ENCODE assay signal across 11 cellular contexts in the genomic region with DNA sequence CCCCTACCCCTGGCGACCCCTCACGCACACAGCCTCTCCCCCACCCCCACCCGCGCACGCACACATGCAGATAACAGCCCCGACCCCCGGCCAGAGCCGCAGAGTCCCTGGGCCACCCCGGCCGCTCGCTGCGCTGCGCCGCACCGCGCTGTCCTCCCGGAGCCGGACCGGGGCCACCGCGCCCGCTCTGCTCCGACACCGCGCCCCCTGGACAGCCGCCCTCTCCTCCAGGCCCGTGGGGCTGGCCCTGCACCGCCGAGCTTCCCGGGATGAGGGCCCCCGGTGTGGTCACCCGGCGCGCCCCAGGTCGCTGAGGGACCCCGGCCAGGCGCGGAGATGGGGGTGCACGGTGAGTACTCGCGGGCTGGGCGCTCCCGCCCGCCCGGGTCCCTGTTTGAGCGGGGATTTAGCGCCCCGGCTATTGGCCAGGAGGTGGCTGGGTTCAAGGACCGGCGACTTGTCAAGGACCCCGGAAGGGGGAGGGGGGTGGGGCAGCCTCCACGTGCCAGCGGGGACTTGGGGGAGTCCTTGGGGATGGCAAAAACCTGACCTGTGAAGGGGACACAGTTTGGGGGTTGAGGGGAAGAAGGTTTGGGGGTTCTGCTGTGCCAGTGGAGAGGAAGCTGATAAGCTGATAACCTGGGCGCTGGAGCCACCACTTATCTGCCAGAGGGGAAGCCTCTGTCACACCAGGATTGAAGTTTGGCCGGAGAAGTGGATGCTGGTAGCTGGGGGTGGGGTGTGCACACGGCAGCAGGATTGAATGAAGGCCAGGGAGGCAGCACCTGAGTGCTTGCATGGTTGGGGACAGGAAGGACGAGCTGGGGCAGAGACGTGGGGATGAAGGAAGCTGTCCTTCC. TPM values are rescaled to one million over a fixed set of nuclear protein-coding genes. Genes with fewer than 3 reads are reported as not detected.
DNase-seq lines count a peak whose midpoint lies in the region; ATAC-seq, FAIRE-seq and TF ChIP-seq lines count a peak whose summit lies in the region.
"Had no signal": no experiment of that assay in that cellular context is flagged by ENCODE, and none has a peak within 500 bp of the region (broad histone marks: within the 10 kb centered on the region; RNA-seq: fewer than 3 reads in every experiment).

No MANE protein-coding gene starts in this region.

- no peaks in the 10 kb centered on the region for H4K20me1 ChIP-seq in astrocyte (ENCODE audit: insufficient read depth, low read length)

- CTCF ChIA-PET in AG04449 (lab: Yijun Ruan, JAX): interaction anchor here (0.8 to 6.9 kb wide), 13 partner anchors 9 to 338 kb away, joined by 3 to 116 read pairs (median 5); partner anchors contain the start of genes POP7 and SLC12A9

- no peak for FAIRE-seq in astrocyte (lab: Jason Lieb, UNC)

- POLR2A ChIA-PET in AG04449 (lab: Yijun Ruan, JAX): interaction anchor here (0.7 to 0.8 kb wide), 2 partner anchors 9 to 15 kb away, joined by 3 read pairs; partner anchors contain the start of gene POP7

- H3K9me3 ChIP-seq in astrocyte (ENCODE audit: insufficient read depth, low read depth, low read length): peaks cover 5% of the 10 kb centered on the region
- H3K9me3 ChIP-seq in liver (ENCODE audit: control insufficient read depth in 4 of 4, low read length in 3 of 4): no peaks in the 10 kb centered on the region

- no peak overlapping the region for H2AFZ ChIP-seq in astrocyte (ENCODE audit: low read depth, low read length)

- peaks cover 52% of the 10 kb centered on the region for H3K27me3 Mint-ChIP-seq in astrocyte (ENCODE audit: low read depth, unreplicated experiment)
- H3K27me3 Mint-ChIP-seq in activated T-cell treated with anti-CD3 and anti-CD28 coated beads, Interleukin-2, amount 50 U/mL, for 24 hours: peaks cover 50% of the 10 kb centered on the region

- H3K9ac ChIP-seq in astrocyte (ENCODE audit: low read length) (no peak overlapping the region), liver (ENCODE audit: low read depth in 1 of 2, low read length in 2 of 2) (peak overlapping the region; percentile 46 to 67)

- H3K4me1 ChIP-seq in astrocyte (ENCODE audit: insufficient read depth, low read length) (peaks cover 3% of the 10 kb centered on the region), liver (ENCODE audit: control insufficient read depth in 4 of 4, insufficient read depth in 4 of 4, low read length in 3 of 4) (peaks cover 9 to 62% (median 46%) of the 10 kb centered on the region in 4 donors)

- H3K36me3 ChIP-seq in astrocyte (ENCODE audit: insufficient read depth, low read length): no peaks in the 10 kb centered on the region
- no peaks in the 10 kb centered on the region for H3K36me3 ChIP-seq in liver (ENCODE audit: control insufficient read depth in 4 of 4, insufficient read depth in 3 of 4, low read depth in 1 of 4, low read length in 3 of 4)

- H3K27ac ChIP-seq in astrocyte (ENCODE audit: low read depth, low read length): no peak overlapping the region
- H3K27ac ChIP-seq in liver (ENCODE audit: low read depth in 1 of 2, low read length in 2 of 2): peak overlapping the region; percentile 82 to 93
- H3K27ac ChIP-seq: epithelial cell of prostate had no signal

- H3K4me3 ChIP-seq in AG04449 (ENCODE audit: low read depth, low read length) (peak overlapping the region; percentile 23), astrocyte (ENCODE audit: insufficient read depth, low read depth, low read length) (no peak overlapping the region), liver (ENCODE audit: low read depth in 1 of 3, low read length in 3 of 3) (peak overlapping the region in 2 of 3 donors; percentile 32 to 69)

- peak overlapping the region; percentile 27 for H3K4me3 Mint-ChIP-seq in astrocyte (ENCODE audit: unreplicated experiment)
- no peak overlapping the region for H3K4me3 Mint-ChIP-seq in activated T-cell treated with anti-CD3 and anti-CD28 coated beads, Interleukin-2, amount 50 U/mL, for 24 hours
- H3K4me3 Mint-ChIP-seq: activated T-cell treated with anti-CD3 and anti-CD28 coated beads, Interleukin-2, amount 50 U/mL, for 4 hours; stimulated activated naive B cell treated with anti-CD40 and anti-IgM and Interleukin-4, amounts not matched to agents 10 μg/mL and 1 μg/mL and 100 μg/mL, for 72 hours had no signal

- H3K27me3 ChIP-seq in astrocyte (ENCODE audit: insufficient read depth, low read length): peaks cover 36% of the 10 kb centered on the region
- no peaks in the 10 kb centered on the region for H3K27me3 ChIP-seq in liver (ENCODE audit: control insufficient read depth in 4 of 4, insufficient read depth in 4 of 4, low read length in 3 of 4)

- peak overlapping the region; percentile 46 for H3K4me2 ChIP-seq in astrocyte (ENCODE audit: low read length)

- H3K4me1 Mint-ChIP-seq in astrocyte (ENCODE audit: low read depth, unreplicated experiment): no peaks in the 10 kb centered on the region
- peaks cover 2% of the 10 kb centered on the region for H3K4me1 Mint-ChIP-seq in activated T-cell treated with anti-CD3 and anti-CD28 coated beads, Interleukin-2, amount 50 U/mL, for 24 hours (ENCODE audit: low read depth)

- no peaks in the 10 kb centered on the region for H3K79me2 ChIP-seq in astrocyte (ENCODE audit: insufficient read depth, low read length)

- WGBS in liver: 3% methylated on average over 58 of the region's 58 CpGs

- H3K27ac Mint-ChIP-seq in astrocyte (ENCODE audit: unreplicated experiment): no peak overlapping the region
- H3K27ac Mint-ChIP-seq in activated T-cell treated with anti-CD3 and anti-CD28 coated beads, Interleukin-2, amount 50 U/mL, for 24 hours: no peak overlapping the region
- H3K27ac Mint-ChIP-seq: stimulated activated naive B cell treated with anti-CD40 and anti-IgM and Interleukin-4, amounts not matched to agents 10 μg/mL and 1 μg/mL and 100 μg/mL, for 72 hours had no signal

- ATAC-seq in HG02678 (IDR thresholded peaks at IDR 0.05; ENCODE audit: unreplicated experiment): no peak
- ATAC-seq: stimulated activated naive B cell treated with anti-CD40 and anti-IgM and Interleukin-4, amounts not matched to agents 10 μg/mL and 1 μg/mL and 100 μg/mL, for 72 hours had no signal

- TF ChIP-seq RAD21 in liver (IDR thresholded peaks at IDR 0.05): peak in 1 of 2 donors; percentile 6

- peaks cover 15% of the 10 kb centered on the region for H3K9me3 Mint-ChIP-seq in astrocyte (ENCODE audit: unreplicated experiment)
- H3K9me3 Mint-ChIP-seq in activated T-cell treated with anti-CD3 and anti-CD28 coated beads, Interleukin-2, amount 50 U/mL, for 24 hours: peaks cover 5% of the 10 kb centered on the region

- DNase-seq in AG04449 (ENCODE audit: low read depth, low spot score) (no peak), astrocyte (ENCODE audit: low read depth) (no peak), NCI-H1436 (lab: John Stamatoyannopoulos, UW) (no peak)
- no peak for DNase-seq in activated T-cell treated with anti-CD3 and anti-CD28 coated beads, Interleukin-2, amount 50 U/mL, for 24 hours
- DNase-seq: activated T-cell treated with anti-CD3 and anti-CD28 coated beads, Interleukin-2, amount 50 U/mL, for 4 hours; NCI-H1092; SHP77 treated with DMSO at 0.1 percent for 48 hours; stimulated activated naive B cell treated with anti-CD40 and anti-IgM and Interleukin-4, amounts not matched to agents 10 μg/mL and 1 μg/mL and 100 μg/mL, for 72 hours had no signal

- H3K36me3 Mint-ChIP-seq in astrocyte (ENCODE audit: low read depth, unreplicated experiment): peaks cover 5% of the 10 kb centered on the region
- no peaks in the 10 kb centered on the region for H3K36me3 Mint-ChIP-seq in activated T-cell treated with anti-CD3 and anti-CD28 coated beads, Interleukin-2, amount 50 U/mL, for 24 hours (ENCODE audit: low read depth)

- TF ChIP-seq CTCF in AG04449 (IDR thresholded peaks at IDR 0.05; ENCODE audit: insufficient read depth, low read length, missing control alignments): no peak
- TF ChIP-seq CTCF in astrocyte (IDR thresholded peaks at IDR 0.05; ENCODE audit: insufficient read depth, low read depth, low read length): no peak
- no peak for TF ChIP-seq CTCF in liver (IDR thresholded peaks at IDR 0.05; ENCODE audit: low read depth, low read length, missing input control)

TF ChIP-seq in liver, 16 proteins besides CTCF, POLR2A, EP300 and RAD21 (continues in another document):
- TF ChIP-seq RXRA (IDR thresholded peaks at IDR 0.05) (peak in 1 of 2 donors; percentile 79), HNF4A (conservative IDR thresholded peaks at IDR 0.05) (peak; percentile 7 to 63), EGR1 (IDR thresholded peaks at IDR 0.05; ENCODE audit: low read depth in 2 of 2) (no peak), HNF4G (IDR thresholded peaks at IDR 0.05) (no peak), GABPA (IDR thresholded peaks at IDR 0.05 in 1 of 2, conservative IDR thresholded peaks at IDR 0.05 in 1 of 2) (no peak), SP1 (IDR thresholded peaks at IDR 0.05) (peak; percentile 40)
- TF ChIP-seq, protein P1, sequence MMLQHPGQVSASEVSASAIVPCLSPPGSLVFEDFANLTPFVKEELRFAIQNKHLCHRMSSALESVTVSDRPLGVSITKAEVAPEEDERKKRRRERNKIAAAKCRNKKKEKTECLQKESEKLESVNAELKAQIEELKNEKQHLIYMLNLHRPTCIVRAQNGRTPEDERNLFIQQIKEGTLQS (IDR thresholded peaks at IDR 0.05): no peak
- TF ChIP-seq, protein P2, sequence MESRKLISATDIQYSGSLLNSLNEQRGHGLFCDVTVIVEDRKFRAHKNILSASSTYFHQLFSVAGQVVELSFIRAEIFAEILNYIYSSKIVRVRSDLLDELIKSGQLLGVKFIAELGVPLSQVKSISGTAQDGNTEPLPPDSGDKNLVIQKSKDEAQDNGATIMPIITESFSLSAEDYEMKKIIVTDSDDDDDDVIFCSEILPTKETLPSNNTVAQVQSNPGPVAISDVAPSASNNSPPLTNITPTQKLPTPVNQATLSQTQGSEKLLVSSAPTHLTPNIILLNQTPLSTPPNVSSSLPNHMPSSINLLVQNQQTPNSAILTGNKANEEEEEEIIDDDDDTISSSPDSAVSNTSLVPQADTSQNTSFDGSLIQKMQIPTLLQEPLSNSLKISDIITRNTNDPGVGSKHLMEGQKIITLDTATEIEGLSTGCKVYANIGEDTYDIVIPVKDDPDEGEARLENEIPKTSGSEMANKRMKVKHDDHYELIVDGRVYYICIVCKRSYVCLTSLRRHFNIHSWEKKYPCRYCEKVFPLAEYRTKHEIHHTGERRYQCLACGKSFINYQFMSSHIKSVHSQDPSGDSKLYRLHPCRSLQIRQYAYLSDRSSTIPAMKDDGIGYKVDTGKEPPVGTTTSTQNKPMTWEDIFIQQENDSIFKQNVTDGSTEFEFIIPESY (IDR thresholded peaks at IDR 0.05): peak; percentile 45

RNA-seq across cellular contexts. Expression of gene EPO, which starts 0.6 kb away (rescaled TPM):
- total RNA-seq in astrocyte (not detected in 2 replicates), liver (1 to 10 TPM; 1.3 to 1.5 TPM)
- polyA plus RNA-seq in liver: 10 to 100 TPM in 1 of 2 donors, 1 to 10 TPM in 1; 5.3 to 22.9 TPM
- total RNA-seq: activated T-cell treated with anti-CD3 and anti-CD28 coated beads, Interleukin-2, amount 50 U/mL, for 4 hours had no signal

RNA-seq across cellular contexts. Expression of gene ZAN, which starts 12.5 kb away (rescaled TPM):
- total RNA-seq in astrocyte: not detected in 2 replicates
- total RNA-seq in liver: under 1 TPM in 1 of 2 donors, not detected in 1; under 0.01 TPM
- polyA plus RNA-seq in liver: under 1 TPM in 1 of 2 donors, not detected in 1; 0.08 TPM
- total RNA-seq: activated T-cell treated with anti-CD3 and anti-CD28 coated beads, Interleukin-2, amount 50 U/mL, for 4 hours had no signal

RNA-seq across cellular contexts. Expression of gene POP7, which starts 15.0 kb away (rescaled TPM):
- total RNA-seq in astrocyte: 39.1 and 40.6 TPM in 2 replicates
- total RNA-seq in liver: 10 to 100 TPM; 19.1 to 36.6 TPM
- 10 to 100 TPM; 31.1 to 40.1 TPM for polyA plus RNA-seq in liver

RNA-seq across cellular contexts. Expression of gene GIGYF1, which starts 26.8 kb away (rescaled TPM):
- total RNA-seq in astrocyte (21.3 and 23.2 TPM in 2 replicates), liver (10 to 100 TPM; 12.7 TPM)
- polyA plus RNA-seq in liver: 1 to 10 TPM; 6.8 to 7.5 TPM

RNA-seq across cellular contexts. Expression of gene GNB2, which starts 47.3 kb away (rescaled TPM):
- total RNA-seq in astrocyte: 270 and 274 TPM in 2 replicates
- 10 to 100 TPM; 57.9 to 88.5 TPM for total RNA-seq in liver
- polyA plus RNA-seq in liver: 100 to 1,000 TPM in 1 of 2 donors, 10 to 100 TPM in 1; 37.6 to 133 TPM
